In genomic region chr3:192897005-192897404, GRCh38 we compare ENCODE assay signal across 1 cellular context.
TF ChIP-seq lines count a peak whose summit lies in the region.

No MANE protein-coding gene starts in this region.

TF ChIP-seq in HepG2, 621 proteins besides CTCF, POLR2A, EP300 and RAD21 (continued from another document):
- TF ChIP-seq FOXA3 (CRISPR knock-in tag; IDR thresholded peaks at IDR 0.05) = peak; percentile 68; the same call in 1 of the 2 replicates
- no peak for TF ChIP-seq ZNF292 (CRISPR knock-in tag; IDR thresholded peaks at IDR 0.05; ENCODE audit: borderline replicate concordance, low read depth)
- no peak for TF ChIP-seq HOXA3 (CRISPR knock-in tag; IDR thresholded peaks at IDR 0.05)
- TF ChIP-seq ZNF589 (CRISPR knock-in tag; conservative IDR thresholded peaks at IDR 0.05) = no peak
- TF ChIP-seq JDP2 (CRISPR knock-in tag; IDR thresholded peaks at IDR 0.05; ENCODE audit: borderline replicate concordance) = no peak
- TF ChIP-seq HDAC2 (CRISPR knock-in tag; IDR thresholded peaks at IDR 0.05) = no peak
- peak; percentile 71 for TF ChIP-seq SKI (IDR thresholded peaks at IDR 0.05; ENCODE audit: partially characterized antibody)
- no peak for TF ChIP-seq FLYWCH1 (CRISPR knock-in tag; IDR thresholded peaks at IDR 0.05)
- TF ChIP-seq MXD4 (CRISPR knock-in tag; IDR thresholded peaks at IDR 0.05) = no peak
- TF ChIP-seq ZNF232 (CRISPR knock-in tag; IDR thresholded peaks at IDR 0.05; ENCODE audit: borderline replicate concordance) = no peak
- TF ChIP-seq ZNF652 (CRISPR knock-in tag; IDR thresholded peaks at IDR 0.05; ENCODE audit: borderline replicate concordance, low read depth) = no peak
- no peak for TF ChIP-seq GFI1 (CRISPR knock-in tag; IDR thresholded peaks at IDR 0.05; ENCODE audit: borderline replicate concordance)
- no peak for TF ChIP-seq KAT8 (CRISPR knock-in tag; IDR thresholded peaks at IDR 0.05)
- TF ChIP-seq SRF (IDR thresholded peaks at IDR 0.05; ENCODE audit: low read depth, low read length) = no peak
- TF ChIP-seq, protein P1, sequence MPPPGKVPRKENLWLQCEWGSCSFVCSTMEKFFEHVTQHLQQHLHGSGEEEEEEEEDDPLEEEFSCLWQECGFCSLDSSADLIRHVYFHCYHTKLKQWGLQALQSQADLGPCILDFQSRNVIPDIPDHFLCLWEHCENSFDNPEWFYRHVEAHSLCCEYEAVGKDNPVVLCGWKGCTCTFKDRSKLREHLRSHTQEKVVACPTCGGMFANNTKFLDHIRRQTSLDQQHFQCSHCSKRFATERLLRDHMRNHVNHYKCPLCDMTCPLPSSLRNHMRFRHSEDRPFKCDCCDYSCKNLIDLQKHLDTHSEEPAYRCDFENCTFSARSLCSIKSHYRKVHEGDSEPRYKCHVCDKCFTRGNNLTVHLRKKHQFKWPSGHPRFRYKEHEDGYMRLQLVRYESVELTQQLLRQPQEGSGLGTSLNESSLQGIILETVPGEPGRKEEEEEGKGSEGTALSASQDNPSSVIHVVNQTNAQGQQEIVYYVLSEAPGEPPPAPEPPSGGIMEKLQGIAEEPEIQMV (CRISPR knock-in tag; IDR thresholded peaks at IDR 0.05; ENCODE audit: low read depth) = no peak
- no peak for TF ChIP-seq MAFK (conservative IDR thresholded peaks at IDR 0.05 in 1 of 2, IDR thresholded peaks at IDR 0.05 in 1 of 2; ENCODE audit: low read length in 2 of 2)
- no peak for TF ChIP-seq NR3C1 (CRISPR knock-in tag; IDR thresholded peaks at IDR 0.05)
- no peak for TF ChIP-seq ISX (CRISPR knock-in tag; conservative IDR thresholded peaks at IDR 0.05)
- peak; percentile 83 for TF ChIP-seq CEBPG (CRISPR knock-in tag; IDR thresholded peaks at IDR 0.05)
- no peak for TF ChIP-seq JUN (CRISPR knock-in tag; IDR thresholded peaks at IDR 0.05)
- no peak for TF ChIP-seq RXRB (CRISPR knock-in tag; IDR thresholded peaks at IDR 0.05; ENCODE audit: borderline replicate concordance)
- no peak for TF ChIP-seq ZNF607 (CRISPR knock-in tag; IDR thresholded peaks at IDR 0.05; ENCODE audit: borderline replicate concordance)
- no peak for TF ChIP-seq THYN1 (CRISPR knock-in tag; IDR thresholded peaks at IDR 0.05; ENCODE audit: borderline replicate concordance, low read depth)
- TF ChIP-seq MATR3 (CRISPR knock-in tag; IDR thresholded peaks at IDR 0.05) = no peak
- 0 out of 2 replicates have a peak, but pooled peaks have one; percentile 28 for TF ChIP-seq ATF2 (CRISPR knock-in tag; IDR thresholded peaks at IDR 0.05)
- TF ChIP-seq ZNF552 (CRISPR knock-in tag; IDR thresholded peaks at IDR 0.05; ENCODE audit: borderline replicate concordance) = no peak
- TF ChIP-seq NPAS2 (CRISPR knock-in tag; IDR thresholded peaks at IDR 0.05; ENCODE audit: borderline replicate concordance) = no peak
- TF ChIP-seq BCL6 (CRISPR knock-in tag; IDR thresholded peaks at IDR 0.05) = peak; percentile 92
- TF ChIP-seq KLF16 (CRISPR knock-in tag; IDR thresholded peaks at IDR 0.05) = peak in 1 of 2 experiments; percentile 74; a peak in 2 of 4 replicates
- no peak for TF ChIP-seq ZFY (CRISPR knock-in tag; IDR thresholded peaks at IDR 0.05)
- no peak for TF ChIP-seq TEF (CRISPR knock-in tag; IDR thresholded peaks at IDR 0.05)
- TF ChIP-seq NR2F6 (IDR thresholded peaks at IDR 0.05) = peak; percentile 61
- peak; percentile 64; the same call in 1 of the 2 replicates for TF ChIP-seq NR2F6 (CRISPR knock-in tag; IDR thresholded peaks at IDR 0.05)
- TF ChIP-seq NR2F1 (CRISPR knock-in tag; IDR thresholded peaks at IDR 0.05) = peak; percentile 11 to 80; a peak in 3 of 4 replicates
